ENCODE assay signal across 1 cellular context in the genomic region with DNA sequence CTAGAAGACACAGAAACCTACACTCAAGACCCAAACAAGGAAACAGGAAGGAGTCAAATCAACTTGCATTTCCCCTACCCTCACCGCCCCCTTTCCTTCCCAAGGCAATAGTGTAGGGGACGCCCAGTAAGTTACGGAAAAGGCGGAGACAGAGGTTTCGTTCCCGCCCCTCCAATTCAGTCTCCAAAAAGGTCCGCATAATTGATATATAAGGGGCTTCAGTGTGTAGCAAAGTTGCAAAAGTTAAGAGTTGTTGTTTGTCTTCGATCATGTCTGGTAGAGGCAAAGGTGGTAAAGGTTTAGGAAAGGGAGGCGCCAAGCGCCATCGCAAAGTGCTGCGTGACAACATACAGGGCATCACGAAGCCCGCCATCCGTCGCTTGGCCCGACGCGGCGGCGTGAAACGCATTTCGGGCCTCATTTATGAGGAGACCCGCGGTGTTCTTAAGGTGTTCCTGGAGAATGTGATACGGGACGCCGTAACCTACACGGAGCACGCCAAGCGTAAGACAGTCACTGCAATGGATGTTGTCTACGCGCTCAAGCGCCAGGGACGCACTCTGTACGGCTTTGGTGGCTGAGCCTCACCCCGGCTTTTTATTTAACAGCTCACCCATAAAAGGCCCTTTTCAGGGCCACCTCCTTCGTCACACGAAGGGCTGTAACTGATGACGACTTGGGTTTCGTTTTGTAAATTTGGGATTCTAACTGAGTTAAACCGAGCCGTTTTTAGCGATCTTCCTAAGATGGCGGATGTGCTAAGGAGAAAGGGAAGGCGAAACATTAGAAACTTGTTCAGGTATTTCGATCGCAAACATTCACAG.
TF ChIP-seq lines count a peak whose summit lies in the region.

No MANE protein-coding gene starts in this region.

TF ChIP-seq in GM23338, 12 proteins besides CTCF, POLR2A, EP300 and RAD21 (continued from another document):
- TF ChIP-seq, protein P1, sequence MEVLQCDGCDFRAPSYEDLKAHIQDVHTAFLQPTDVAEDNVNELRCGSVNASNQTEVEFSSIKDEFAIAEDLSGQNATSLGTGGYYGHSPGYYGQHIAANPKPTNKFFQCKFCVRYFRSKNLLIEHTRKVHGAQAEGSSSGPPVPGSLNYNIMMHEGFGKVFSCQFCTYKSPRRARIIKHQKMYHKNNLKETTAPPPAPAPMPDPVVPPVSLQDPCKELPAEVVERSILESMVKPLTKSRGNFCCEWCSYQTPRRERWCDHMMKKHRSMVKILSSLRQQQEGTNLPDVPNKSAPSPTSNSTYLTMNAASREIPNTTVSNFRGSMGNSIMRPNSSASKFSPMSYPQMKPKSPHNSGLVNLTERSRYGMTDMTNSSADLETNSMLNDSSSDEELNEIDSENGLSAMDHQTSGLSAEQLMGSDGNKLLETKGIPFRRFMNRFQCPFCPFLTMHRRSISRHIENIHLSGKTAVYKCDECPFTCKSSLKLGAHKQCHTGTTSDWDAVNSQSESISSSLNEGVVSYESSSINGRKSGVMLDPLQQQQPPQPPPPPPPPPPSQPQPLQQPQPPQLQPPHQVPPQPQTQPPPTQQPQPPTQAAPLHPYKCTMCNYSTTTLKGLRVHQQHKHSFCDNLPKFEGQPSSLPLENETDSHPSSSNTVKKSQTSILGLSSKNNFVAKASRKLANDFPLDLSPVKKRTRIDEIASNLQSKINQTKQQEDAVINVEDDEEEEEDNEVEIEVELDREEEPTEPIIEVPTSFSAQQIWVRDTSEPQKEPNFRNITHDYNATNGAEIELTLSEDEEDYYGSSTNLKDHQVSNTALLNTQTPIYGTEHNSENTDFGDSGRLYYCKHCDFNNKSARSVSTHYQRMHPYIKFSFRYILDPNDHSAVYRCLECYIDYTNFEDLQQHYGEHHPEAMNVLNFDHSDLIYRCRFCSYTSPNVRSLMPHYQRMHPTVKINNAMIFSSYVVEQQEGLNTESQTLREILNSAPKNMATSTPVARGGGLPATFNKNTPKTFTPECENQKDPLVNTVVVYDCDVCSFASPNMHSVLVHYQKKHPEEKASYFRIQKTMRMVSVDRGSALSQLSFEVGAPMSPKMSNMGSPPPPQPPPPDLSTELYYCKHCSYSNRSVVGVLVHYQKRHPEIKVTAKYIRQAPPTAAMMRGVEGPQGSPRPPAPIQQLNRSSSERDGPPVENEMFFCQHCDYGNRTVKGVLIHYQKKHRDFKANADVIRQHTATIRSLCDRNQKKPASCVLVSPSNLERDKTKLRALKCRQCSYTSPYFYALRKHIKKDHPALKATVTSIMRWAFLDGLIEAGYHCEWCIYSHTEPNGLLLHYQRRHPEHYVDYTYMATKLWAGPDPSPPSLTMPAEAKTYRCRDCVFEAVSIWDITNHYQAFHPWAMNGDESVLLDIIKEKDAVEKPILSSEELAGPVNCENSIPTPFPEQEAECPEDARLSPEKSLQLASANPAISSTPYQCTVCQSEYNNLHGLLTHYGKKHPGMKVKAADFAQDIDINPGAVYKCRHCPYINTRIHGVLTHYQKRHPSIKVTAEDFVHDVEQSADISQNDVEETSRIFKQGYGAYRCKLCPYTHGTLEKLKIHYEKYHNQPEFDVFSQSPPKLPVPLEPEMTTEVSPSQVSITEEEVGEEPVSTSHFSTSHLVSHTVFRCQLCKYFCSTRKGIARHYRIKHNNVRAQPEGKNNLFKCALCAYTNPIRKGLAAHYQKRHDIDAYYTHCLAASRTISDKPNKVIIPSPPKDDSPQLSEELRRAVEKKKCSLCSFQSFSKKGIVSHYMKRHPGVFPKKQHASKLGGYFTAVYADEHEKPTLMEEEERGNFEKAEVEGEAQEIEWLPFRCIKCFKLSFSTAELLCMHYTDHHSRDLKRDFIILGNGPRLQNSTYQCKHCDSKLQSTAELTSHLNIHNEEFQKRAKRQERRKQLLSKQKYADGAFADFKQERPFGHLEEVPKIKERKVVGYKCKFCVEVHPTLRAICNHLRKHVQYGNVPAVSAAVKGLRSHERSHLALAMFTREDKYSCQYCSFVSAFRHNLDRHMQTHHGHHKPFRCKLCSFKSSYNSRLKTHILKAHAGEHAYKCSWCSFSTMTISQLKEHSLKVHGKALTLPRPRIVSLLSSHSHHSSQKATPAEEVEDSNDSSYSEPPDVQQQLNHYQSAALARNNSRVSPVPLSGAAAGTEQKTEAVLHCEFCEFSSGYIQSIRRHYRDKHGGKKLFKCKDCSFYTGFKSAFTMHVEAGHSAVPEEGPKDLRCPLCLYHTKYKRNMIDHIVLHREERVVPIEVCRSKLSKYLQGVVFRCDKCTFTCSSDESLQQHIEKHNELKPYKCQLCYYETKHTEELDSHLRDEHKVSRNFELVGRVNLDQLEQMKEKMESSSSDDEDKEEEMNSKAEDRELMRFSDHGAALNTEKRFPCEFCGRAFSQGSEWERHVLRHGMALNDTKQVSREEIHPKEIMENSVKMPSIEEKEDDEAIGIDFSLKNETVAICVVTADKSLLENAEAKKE (CRISPR knock-in tag; IDR thresholded peaks at IDR 0.05), result no peak
- TF ChIP-seq NANOG (IDR thresholded peaks at IDR 0.05; ENCODE audit: borderline replicate concordance), result no peak
- TF ChIP-seq ZNF331 (CRISPR knock-in tag; IDR thresholded peaks at IDR 0.05; ENCODE audit: low read depth), result no peak
- no peak for TF ChIP-seq EZH2 (IDR thresholded peaks at IDR 0.05; ENCODE audit: low read depth, unreplicated experiment)
- TF ChIP-seq CREB1 (CRISPR knock-in tag; IDR thresholded peaks at IDR 0.05; ENCODE audit: low read depth), result no peak; the same call in 1 of the 2 replicates
